Comparison of ENCODE assay signal across 3 cellular contexts in the genomic region with DNA sequence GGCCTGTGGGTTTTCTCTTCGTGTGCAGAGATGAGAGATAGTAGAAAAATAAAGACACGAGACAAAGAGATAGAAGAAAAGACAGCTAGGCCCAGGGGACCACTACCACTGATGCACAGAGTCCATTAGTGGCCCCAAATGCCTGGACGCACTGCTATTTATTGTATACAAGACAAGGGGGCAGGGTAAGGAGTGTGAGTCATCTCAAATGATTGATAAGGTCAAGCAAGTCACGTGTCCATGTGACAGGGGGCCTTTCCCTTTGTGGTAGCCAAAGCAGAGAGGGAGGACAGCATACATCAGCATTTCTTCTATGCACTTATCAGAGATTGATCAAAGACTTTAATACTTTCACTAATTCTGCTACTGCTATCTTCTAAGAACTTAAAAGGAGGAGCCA. TPM values are rescaled to one million over a fixed set of nuclear protein-coding genes. Genes with fewer than 3 reads are reported as not detected.
"Had no signal": no experiment of that assay in that cellular context is flagged by ENCODE, and none has a peak within 500 bp of the region (broad histone marks: within the 10 kb centered on the region; RNA-seq: fewer than 3 reads in every experiment).

No MANE protein-coding gene starts in this region.

RNA-seq across cellular contexts. Expression of a gene that starts 53.0 kb away (rescaled TPM):
- total RNA-seq: LHCN-M2, Right ventricle myocardium superior, SJSA1 had no signal
